ENCODE assay signal across 9 cellular contexts in genomic region chr17:40326014-40326831, GRCh38. TPM values are rescaled to one million over a fixed set of nuclear protein-coding genes. Genes with fewer than 3 reads are reported as not detected.
DNase-seq lines count a peak whose midpoint lies in the region; ATAC-seq and TF ChIP-seq lines count a peak whose summit lies in the region.
"Had no signal": no experiment of that assay in that cellular context is flagged by ENCODE, and none has a peak within 500 bp of the region (broad histone marks: within the 10 kb centered on the region; RNA-seq: fewer than 3 reads in every experiment).

No MANE protein-coding gene starts in this region.

- no peaks in the 10 kb centered on the region for H3K9me3 ChIP-seq in esophagus (ENCODE audit: control insufficient read depth in 2 of 2, insufficient read depth in 1 of 2, low read depth in 1 of 2, low read length in 1 of 2)

- H3K9me3 Mint-ChIP-seq in activated B cell treated with CpG ODN at 0.5 μM for 24 hours: no peaks in the 10 kb centered on the region
- H3K9me3 Mint-ChIP-seq in stimulated activated naive B cell treated with anti-CD40 and anti-IgM and Interleukin-4, amounts not matched to agents 10 μg/mL and 1 μg/mL and 100 μg/mL, for 72 hours: no peaks in the 10 kb centered on the region

- DNase-seq in H4 (ENCODE audit: low spot score): peak; percentile 57
- no peak for DNase-seq in activated B cell treated with CpG ODN at 0.5 μM for 24 hours
- DNase-seq in stimulated activated naive B cell treated with anti-CD40 and anti-IgM and Interleukin-4, amounts not matched to agents 10 μg/mL and 1 μg/mL and 100 μg/mL, for 72 hours: peak; percentile 77
- DNase-seq in AG20443 (ENCODE audit: low spot score): no peak
- no peak for DNase-seq in NCI-H2196 (lab: John Stamatoyannopoulos, UW; ENCODE audit: unreplicated experiment)
- no peak for DNase-seq in superior temporal gyrus (ENCODE audit: extremely low spot score)

- POLR2A ChIA-PET in activated B cell treated with CpG ODN at 0.5 μM for 24 hours (lab: Charles Lee): interaction anchor here (0.5 to 7.4 kb wide), 18 partner anchors 13 to 1362 kb away, joined by 3 to 154 read pairs (median 4); partner anchors contain the start of genes CASC3, CCR7, EIF1 and RARA

- peak overlapping the region; percentile 98 for H3K27ac Mint-ChIP-seq in activated B cell treated with CpG ODN at 0.5 μM for 24 hours
- peak overlapping the region; percentile 100 for H3K27ac Mint-ChIP-seq in stimulated activated naive B cell treated with anti-CD40 and anti-IgM and Interleukin-4, amounts not matched to agents 10 μg/mL and 1 μg/mL and 100 μg/mL, for 72 hours

- H3K4me3 ChIP-seq in esophagus (ENCODE audit: low read depth in 1 of 2, low read length in 2 of 2): no peak overlapping the region

- ATAC-seq in activated B cell treated with CpG ODN at 0.5 μM for 24 hours (ENCODE audit: low read depth) (peak; percentile 18), HG03565 (IDR thresholded peaks at IDR 0.05; ENCODE audit: unreplicated experiment) (no peak)
- ATAC-seq in stimulated activated naive B cell treated with anti-CD40 and anti-IgM and Interleukin-4, amounts not matched to agents 10 μg/mL and 1 μg/mL and 100 μg/mL, for 72 hours (replicated peaks): peak; percentile 55 to 57

- H3K27ac ChIP-seq in esophagus (ENCODE audit: low read depth in 2 of 2, low read length in 1 of 2): peak overlapping the region; percentile 22 to 45

- no peak for TF ChIP-seq CTCF in activated B cell treated with CpG ODN at 0.5 μM for 24 hours (IDR thresholded peaks at IDR 0.05)

- peaks cover 97% of the 10 kb centered on the region for H3K4me1 Mint-ChIP-seq in activated B cell treated with CpG ODN at 0.5 μM for 24 hours
- peaks cover 85 to 98% of the 10 kb centered on the region in 2 donors for H3K4me1 Mint-ChIP-seq in stimulated activated naive B cell treated with anti-CD40 and anti-IgM and Interleukin-4, amounts not matched to agents 10 μg/mL and 1 μg/mL and 100 μg/mL, for 72 hours

- H3K27me3 ChIP-seq in esophagus (ENCODE audit: control insufficient read depth in 1 of 2, insufficient read depth in 2 of 2, low read length in 2 of 2): no peaks in the 10 kb centered on the region

- H3K36me3 ChIP-seq in esophagus (ENCODE audit: control insufficient read depth in 2 of 2, insufficient read depth in 2 of 2, low read length in 1 of 2): peaks cover 0 to 2% of the 10 kb centered on the region in 2 donors

- WGBS in esophagus, 2 donors: 53 to 54% methylated on average over 17 of the region's 17 CpGs

- no peaks in the 10 kb centered on the region for H3K27me3 Mint-ChIP-seq in activated B cell treated with CpG ODN at 0.5 μM for 24 hours
- H3K27me3 Mint-ChIP-seq in stimulated activated naive B cell treated with anti-CD40 and anti-IgM and Interleukin-4, amounts not matched to agents 10 μg/mL and 1 μg/mL and 100 μg/mL, for 72 hours: no peaks in the 10 kb centered on the region

- H3K4me1 ChIP-seq in esophagus (ENCODE audit: control insufficient read depth in 2 of 2, insufficient read depth in 2 of 2, low read length in 1 of 2): peaks cover 23 to 53% of the 10 kb centered on the region in 2 donors

- CTCF ChIA-PET in activated B cell treated with CpG ODN at 0.5 μM for 24 hours (lab: Charles Lee): interaction anchor here (0.9 to 5.4 kb wide), 10 partner anchors 9 to 35 kb away, joined by 3 to 53 read pairs (median 3); no protein-coding TSS in a partner anchor

- peak overlapping the region; percentile 93 for H3K4me3 Mint-ChIP-seq in activated B cell treated with CpG ODN at 0.5 μM for 24 hours
- peak overlapping the region; percentile 74 to 78 for H3K4me3 Mint-ChIP-seq in stimulated activated naive B cell treated with anti-CD40 and anti-IgM and Interleukin-4, amounts not matched to agents 10 μg/mL and 1 μg/mL and 100 μg/mL, for 72 hours

- intact Hi-C loops in activated B cell treated with CpG ODN at 0.5 μM for 24 hours (cut with micrococcal nuclease): loop anchor here (1.0 to 10.0 kb wide), 3 partner anchors 12 to 571 kb away; no protein-coding TSS in a partner anchor

- peaks cover 19% of the 10 kb centered on the region for H3K36me3 Mint-ChIP-seq in activated B cell treated with CpG ODN at 0.5 μM for 24 hours (ENCODE audit: low read depth)
- peaks cover 10 to 25% of the 10 kb centered on the region in 2 donors for H3K36me3 Mint-ChIP-seq in stimulated activated naive B cell treated with anti-CD40 and anti-IgM and Interleukin-4, amounts not matched to agents 10 μg/mL and 1 μg/mL and 100 μg/mL, for 72 hours

RNA-seq across cellular contexts. Expression of gene RARA, which starts 17.2 kb away (rescaled TPM):
- total RNA-seq in H4 (2014; rRNA removed; shearing (Covaris generic)): 17.7 and 19.7 TPM in 2 replicates
- 71.2 and 72.5 TPM in 2 replicates for total RNA-seq in activated B cell treated with CpG ODN at 0.5 μM for 24 hours
- 1 to 10 TPM; 5.2 to 6.6 TPM for polyA plus RNA-seq in esophagus

RNA-seq across cellular contexts. Expression of gene GJD3, which starts 38.3 kb away (rescaled TPM):
- not detected in 2 replicates for total RNA-seq in H4 (2014; rRNA removed; shearing (Covaris generic))
- not detected in 2 replicates for total RNA-seq in activated B cell treated with CpG ODN at 0.5 μM for 24 hours
- 1 to 10 TPM in 1 of 2 donors, under 1 TPM in 1; 0.68 to 1.0 TPM for polyA plus RNA-seq in esophagus
- total RNA-seq: myocyte had no signal

RNA-seq across cellular contexts. Expression of gene CDC6, which starts 38.5 kb away (rescaled TPM):
- 48.0 and 62.5 TPM in 2 replicates for total RNA-seq in H4 (2014; rRNA removed; shearing (Covaris generic))
- 9.2 and 9.7 TPM in 2 replicates for total RNA-seq in activated B cell treated with CpG ODN at 0.5 μM for 24 hours
- polyA plus RNA-seq in esophagus: 1 to 10 TPM; 5.1 to 7.5 TPM

Comparison
In these comparisons a context has a peak if more than half of its experiments do, and no peak if none do; other contexts are left out.
1. DNase-seq: peak in H4 (single experiment) and stimulated activated naive B cell treated with anti-CD40 and anti-IgM and Interleukin-4, amounts not matched to agents 10 μg/mL and 1 μg/mL and 100 μg/mL, for 72 hours (single experiment); none in activated B cell treated with CpG ODN at 0.5 μM for 24 hours (single experiment), AG20443 (single experiment), NCI-H2196 (single experiment) and superior temporal gyrus (single experiment).